8 cellular contexts compared by ENCODE assay signal in genomic region chr12:120235369-120236123, GRCh38. TPM values are rescaled to one million over a fixed set of nuclear protein-coding genes. Genes with fewer than 3 reads are reported as not detected.
A peak's percentile ranks its signal among the peaks of the same experiment; 100 is the strongest.
DNase-seq lines count a peak whose midpoint lies in the region; ATAC-seq and TF ChIP-seq lines count a peak whose summit lies in the region.

No MANE protein-coding gene starts in this region.

- H3K4me3 Mint-ChIP-seq in Caco-2 (ENCODE audit: unreplicated experiment) = no peak overlapping the region

- intact Hi-C loops in Caco-2 (cut with micrococcal nuclease; ENCODE audit: unreplicated experiment) (no loop called here), Panc1 (cut with micrococcal nuclease; ENCODE audit: unreplicated experiment) (no loop called here)

- no peak for ATAC-seq in Panc1
- no peak for ATAC-seq in HG03108 (IDR thresholded peaks at IDR 0.05; ENCODE audit: unreplicated experiment)

- peak overlapping the region; percentile 61 for H2AK5ac ChIP-seq in neuronal stem cell (ENCODE audit: low read depth, low read length)

- no peak overlapping the region for H3K4me3 ChIP-seq in Caco-2 (ENCODE audit: low read depth, low read length)
- no peak overlapping the region for H3K4me3 ChIP-seq in Panc1 (ENCODE audit: low read depth in 2 of 2, low read length in 2 of 2)
- no peak overlapping the region for H3K4me3 ChIP-seq in esophagus (ENCODE audit: low read depth in 1 of 2, low read length in 2 of 2)
- H3K4me3 ChIP-seq in neuronal stem cell (ENCODE audit: low read length in 2 of 2) = peak overlapping the region in 1 of 2 donors; percentile 10

- BruUV-seq in Caco-2 (replicated peaks; lab: Mats Ljungman, UMichigan) (no TSS peak), Panc1 (replicated peaks; lab: Mats Ljungman, UMichigan) (no TSS peak)

- H3K9ac ChIP-seq in neuronal stem cell (ENCODE audit: low read depth, low read length, poor library complexity) = no peak overlapping the region

- H3K4me1 Mint-ChIP-seq in Caco-2 (ENCODE audit: low read depth, unreplicated experiment) = peaks cover 62% of the 10 kb centered on the region

- WGBS in esophagus, 2 donors = 74 to 79% methylated on average over 15 of the region's 15 CpGs
- no CpG with 5 or more reads among the region's 15 CpGs for WGBS in neuronal stem cell (ENCODE audit: extremely low coverage in 2 of 2, insufficient read length in 2 of 2, insufficient replicate concordance in 1 of 2), 2 donors

- no peak overlapping the region for H2BK15ac ChIP-seq in neuronal stem cell (ENCODE audit: low read length)

- DNase-seq in Caco-2 (no peak), Panc1 (ENCODE audit: low read depth, low spot score) (no peak), neuronal stem cell (ENCODE audit: low spot score) (no peak), SIG-M5 treated with dmso at 0.1 percent for 504 hours (lab: John Stamatoyannopoulos, UW; ENCODE audit: unreplicated experiment) (no peak)
- no peak for DNase-seq in stimulated activated CD4-positive, alpha-beta T cell treated with anti-CD3 and anti-CD28 coated beads, Interleukin-2, amount 100 ng/mL, for 24 hours
- no peak for DNase-seq in activated CD8-positive, alpha-beta memory T cell treated with anti-CD3 and anti-CD28 coated beads, Interleukin-2, amount 50 U/mL, for 48 hours

- no peak overlapping the region for H3K23ac ChIP-seq in neuronal stem cell (ENCODE audit: low read depth, low read length, poor library complexity)

- H3K4me1 ChIP-seq in Caco-2 (peaks cover 83% of the 10 kb centered on the region), Panc1 (ENCODE audit: control insufficient read depth, insufficient read depth, low read length) (peaks cover 96% of the 10 kb centered on the region), esophagus (ENCODE audit: control insufficient read depth in 2 of 2, insufficient read depth in 2 of 2, low read length in 1 of 2) (peaks cover 14 to 43% of the 10 kb centered on the region in 2 donors), neuronal stem cell (ENCODE audit: control insufficient read depth in 2 of 2, insufficient read depth in 1 of 2, low read depth in 1 of 2, low read length in 2 of 2) (peaks cover 40 to 50% of the 10 kb centered on the region in 2 donors)

- no peaks in the 10 kb centered on the region for H3K27me3 Mint-ChIP-seq in Caco-2 (ENCODE audit: insufficient read depth, unreplicated experiment)

- peak in 1 of 2 experiments; percentile 40 for TF ChIP-seq CTCF in Caco-2 (IDR thresholded peaks at IDR 0.05; ENCODE audit: insufficient read depth in 1 of 2, low read depth in 1 of 2, low read length in 1 of 2, severe bottlenecking in 1 of 2, unreplicated experiment in 1 of 2)
- no peak for TF ChIP-seq CTCF in Panc1 (IDR thresholded peaks at IDR 0.05)

- CTCF ChIA-PET in Caco-2 (lab: Charles Lee) (interaction anchor here (0.5 to 6.7 kb wide), 17 partner anchors 8 to 400 kb away, joined by 3 to 73 read pairs (median 4); partner anchors contain the start of genes PXN, RNU4-2, RPLP0 and SIRT4), Panc1 (lab: Charles Lee) (interaction anchor here (0.7 to 1.7 kb wide), 8 partner anchors 10 to 30 kb away, joined by 3 to 5 read pairs (median 3); partner anchors contain the start of gene PXN)

- POLR2A ChIA-PET in Caco-2 (lab: Charles Lee) = interaction anchor here (0.5 to 1.8 kb wide), 7 partner anchors 22 to 57 kb away, joined by 3 to 12 read pairs (median 6); partner anchors contain the start of genes RNU4-1 and RPLP0
- POLR2A ChIA-PET in Panc1 (lab: Charles Lee) = interaction anchor here (0.6 to 1.6 kb wide), 6 partner anchors 10 to 56 kb away, joined by 3 to 11 read pairs (median 4); partner anchors contain the start of genes RNU4-2 and RPLP0

- H2BK5ac ChIP-seq in neuronal stem cell (ENCODE audit: low read length) = peak overlapping the region; percentile 22

- H4K8ac ChIP-seq in neuronal stem cell (ENCODE audit: low read depth, low read length) = no peak overlapping the region

- H3K36me3 Mint-ChIP-seq in Caco-2 (ENCODE audit: insufficient read depth, unreplicated experiment) = peaks cover 54% of the 10 kb centered on the region

- H3K27me3 ChIP-seq in Caco-2 (replicated peaks; ENCODE audit: control insufficient read depth, insufficient read depth, low read length) (no peaks in the 10 kb centered on the region), Panc1 (ENCODE audit: control insufficient read depth, insufficient read depth, low read length) (no peaks in the 10 kb centered on the region), esophagus (ENCODE audit: control insufficient read depth in 1 of 2, insufficient read depth in 2 of 2, low read length in 2 of 2) (no peaks in the 10 kb centered on the region), neuronal stem cell (ENCODE audit: control insufficient read depth in 3 of 3, insufficient read depth in 3 of 3, low read depth in 1 of 3, low read length in 3 of 3) (no peaks in the 10 kb centered on the region)

- H3K36me3 ChIP-seq in Caco-2 (ENCODE audit: control insufficient read depth, insufficient read depth, low read length) (no peaks in the 10 kb centered on the region), Panc1 (ENCODE audit: control insufficient read depth, insufficient read depth, low read length) (no peaks in the 10 kb centered on the region), esophagus (ENCODE audit: control insufficient read depth in 2 of 2, insufficient read depth in 2 of 2, low read length in 1 of 2) (no peaks in the 10 kb centered on the region), neuronal stem cell (replicated peaks in 1 of 2; ENCODE audit: control insufficient read depth in 2 of 2, insufficient read depth in 2 of 2, low read length in 2 of 2) (no peaks in the 10 kb centered on the region)

- peak overlapping the region; percentile 59 for H2AFZ ChIP-seq in neuronal stem cell (ENCODE audit: low read length)

- peak overlapping the region; percentile 71 for H3K27ac Mint-ChIP-seq in Caco-2 (ENCODE audit: unreplicated experiment)

- no peak overlapping the region for H2BK120ac ChIP-seq in neuronal stem cell (ENCODE audit: low read depth, low read length)

- no peak overlapping the region for H2BK12ac ChIP-seq in neuronal stem cell (ENCODE audit: low read length)

- H3K27ac ChIP-seq in Panc1 (ENCODE audit: low read length) (peak overlapping the region; percentile 100), esophagus (ENCODE audit: low read depth in 2 of 2, low read length in 1 of 2) (peak overlapping the region; percentile 52 to 89), neuronal stem cell (replicated peaks; ENCODE audit: low read length) (no peak overlapping the region)

- no peaks in the 10 kb centered on the region for H3K9me3 Mint-ChIP-seq in Caco-2 (ENCODE audit: unreplicated experiment)

- peak overlapping the region; percentile 76 for H3K18ac ChIP-seq in neuronal stem cell (ENCODE audit: low read length)

- H3K14ac ChIP-seq in neuronal stem cell (ENCODE audit: low read length) = no peak overlapping the region

- no peak overlapping the region for H4K91ac ChIP-seq in neuronal stem cell (ENCODE audit: low read depth, low read length, poor library complexity)

- peaks cover 9% of the 10 kb centered on the region for H3K79me1 ChIP-seq in neuronal stem cell (ENCODE audit: low read depth, low read length)

- H3K9me3 ChIP-seq in Caco-2 (no peaks in the 10 kb centered on the region), Panc1 (ENCODE audit: control insufficient read depth, insufficient read depth, low read depth, low read length) (no peaks in the 10 kb centered on the region), esophagus (ENCODE audit: control insufficient read depth in 2 of 2, insufficient read depth in 1 of 2, low read depth in 1 of 2, low read length in 1 of 2) (no peaks in the 10 kb centered on the region), neuronal stem cell (replicated peaks in 1 of 2; ENCODE audit: control insufficient read depth in 2 of 2, insufficient read depth in 1 of 2, low read depth in 1 of 2, low read length in 2 of 2) (no peaks in the 10 kb centered on the region)

- H3K4me2 ChIP-seq in neuronal stem cell (ENCODE audit: insufficient read depth, low read length, poor library complexity, severe bottlenecking) = no peak overlapping the region

- H3K4ac ChIP-seq in neuronal stem cell (ENCODE audit: low read length) = no peak overlapping the region

- in situ Hi-C loops in Panc1 (cut with HindIII; ENCODE audit: low pct_unique_long_range_greater_than_20kb, low sequenced_read_pairs) = no loop called here

RNA-seq across cellular contexts. Expression of gene PXN, which starts 30.0 kb away (rescaled TPM):
- total RNA-seq in Caco-2 (2022) (150 and 162 TPM in 2 replicates), Panc1 (2021; ENCODE audit: unreplicated experiment) (484 TPM)
- polyA plus RNA-seq in Panc1 (2012; ENCODE audit: insufficient read length) = 478 TPM
- polyA plus RNA-seq in esophagus = 10 to 100 TPM; 17.3 to 32.1 TPM
- polyA plus RNA-seq in neuronal stem cell (2013, experiment 1 of 2) = 29.0 TPM
- 29.6 TPM for polyA plus RNA-seq in neuronal stem cell (2013, experiment 2 of 2)

RNA-seq across cellular contexts. Expression of gene RPLP0, which starts 34.6 kb away (rescaled TPM):
- total RNA-seq in Caco-2 (2022) (2,379 and 2,383 TPM in 2 replicates), Panc1 (2021; ENCODE audit: unreplicated experiment) (2,628 TPM)
- polyA plus RNA-seq in Panc1 (2012; ENCODE audit: insufficient read length) = 4,062 TPM
- 1,000 to 10,000 TPM; 1,612 to 3,865 TPM for polyA plus RNA-seq in esophagus
- 4,689 TPM for polyA plus RNA-seq in neuronal stem cell (2013, experiment 1 of 2)
- polyA plus RNA-seq in neuronal stem cell (2013, experiment 2 of 2) = 4,697 TPM

RNA-seq across cellular contexts. Expression of gene GCN1, which starts 41.0 kb away (rescaled TPM):
- total RNA-seq in Caco-2 (2022) (154 and 171 TPM in 2 replicates), Panc1 (2021; ENCODE audit: unreplicated experiment) (175 TPM)
- polyA plus RNA-seq in Panc1 (2012; ENCODE audit: insufficient read length) = 125 TPM
- 10 to 100 TPM; 22.9 to 28.1 TPM for polyA plus RNA-seq in esophagus
- 20.7 TPM for polyA plus RNA-seq in neuronal stem cell (2013, experiment 1 of 2)
- 19.8 TPM for polyA plus RNA-seq in neuronal stem cell (2013, experiment 2 of 2)

RNA-seq across cellular contexts. Expression of gene RNU4-2, which starts 56.2 kb away (rescaled TPM):
- total RNA-seq in Caco-2 (2022) = 3,944 and 3,946 TPM in 2 replicates
- total RNA-seq in Panc1 (2021; ENCODE audit: unreplicated experiment) = 2,061 TPM
- polyA plus RNA-seq in Panc1 (2012; ENCODE audit: insufficient read length) = 6.1 TPM
- not detected for polyA plus RNA-seq in esophagus
- polyA plus RNA-seq in neuronal stem cell (2013, experiment 1 of 2) = not detected
- polyA plus RNA-seq in neuronal stem cell (2013, experiment 2 of 2) = not detected

RNA-seq across cellular contexts. Expression of gene RNU4-1, which starts 57.5 kb away (rescaled TPM):
- 3,380 and 3,645 TPM in 2 replicates for total RNA-seq in Caco-2 (2022)
- total RNA-seq in Panc1 (2021; ENCODE audit: unreplicated experiment) = 1,565 TPM
- 4.7 TPM for polyA plus RNA-seq in Panc1 (2012; ENCODE audit: insufficient read length)
- not detected for polyA plus RNA-seq in esophagus
- not detected for polyA plus RNA-seq in neuronal stem cell (2013, experiment 1 of 2)
- not detected for polyA plus RNA-seq in neuronal stem cell (2013, experiment 2 of 2)
